Comparison of ENCODE assay signal across 18 cellular contexts in the genomic region with DNA sequence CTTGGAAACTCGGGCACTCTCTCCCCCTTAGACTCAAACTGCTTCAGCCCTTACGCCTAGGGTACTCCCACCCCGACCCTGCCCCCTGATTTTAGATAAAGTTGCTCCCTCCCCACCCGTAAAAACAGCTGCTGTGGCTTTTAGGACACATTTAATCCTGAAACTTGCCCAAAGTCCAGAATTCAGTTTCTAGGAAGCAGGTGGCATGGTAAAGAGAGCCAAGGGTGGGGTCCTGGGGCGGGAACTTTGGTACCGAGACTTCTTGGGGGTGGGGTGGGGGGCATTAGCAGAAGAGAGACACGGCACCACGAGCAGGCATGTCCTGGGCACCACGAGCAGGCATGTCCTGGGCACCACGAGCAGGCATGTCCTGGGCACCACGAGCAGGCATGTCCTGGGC.
"Had no signal": no experiment of that assay in that cellular context is flagged by ENCODE, and none has a peak within 500 bp of the region (broad histone marks: within the 10 kb centered on the region; RNA-seq: fewer than 3 reads in every experiment).

No MANE protein-coding gene starts in this region.

- H3K4me1 ChIP-seq: adrenal gland had no signal

- DNase-seq: activated CD4-positive, alpha-beta T cell treated with anti-CD3 and anti-CD28 coated beads for 48 hours; activated CD4-positive, alpha-beta T cell treated with anti-CD3 and anti-CD28 coated beads, Interleukin-2, amount 50 U/mL, for 4 hours; activated CD8-positive, alpha-beta memory T cell treated with anti-CD3 and anti-CD28 coated beads, Interleukin-2, amount 50 U/mL, for 48 hours; activated CD8-positive, alpha-beta T cell treated with anti-CD3 and anti-CD28 coated beads, Interleukin-2, amount 10 ng/mL, durations not matched to agents 7 days and 5 days; activated naive CD4-positive, alpha-beta T cell treated with anti-CD3 and anti-CD28 coated beads, Interleukin-2, amount 50 U/mL, for 16 hours; activated naive CD8-positive, alpha-beta T cell treated with anti-CD3 and anti-CD28 coated beads, Interleukin-2, amount 10 ng/mL, durations not matched to agents 7 days and 5 days; activated T-cell treated with anti-CD3 and anti-CD28 coated beads, Interleukin-2, amount 50 U/mL, for 1 hour; adrenal gland; anterior cingulate cortex; MM.1S; NCI-H1105 treated with DMSO at 0.1 percent for 48 hours; NCI-H1436 treated with DMSO at 0.1 percent for 48 hours; NCI-H187; NCI-H2081 treated with DMSO at 0.1 percent for 48 hours; NCI-H446; PC-3; SK-N-SH; T-helper 1 cell had no signal

- H3K4me3 Mint-ChIP-seq: activated CD8-positive, alpha-beta T cell treated with anti-CD3 and anti-CD28 coated beads, Interleukin-2, amount 10 ng/mL, durations not matched to agents 7 days and 5 days; activated naive CD8-positive, alpha-beta T cell treated with anti-CD3 and anti-CD28 coated beads, Interleukin-2, amount 10 ng/mL, durations not matched to agents 7 days and 5 days had no signal

- ATAC-seq: activated CD8-positive, alpha-beta T cell treated with anti-CD3 and anti-CD28 coated beads, Interleukin-2, amount 10 ng/mL, durations not matched to agents 7 days and 5 days; PC-3 had no signal

- H3K4me1 Mint-ChIP-seq: activated naive CD8-positive, alpha-beta T cell treated with anti-CD3 and anti-CD28 coated beads, Interleukin-2, amount 10 ng/mL, durations not matched to agents 7 days and 5 days had no signal

- H3K27ac ChIP-seq: adrenal gland had no signal

- H3K36me3 Mint-ChIP-seq: activated naive CD8-positive, alpha-beta T cell treated with anti-CD3 and anti-CD28 coated beads, Interleukin-2, amount 10 ng/mL, durations not matched to agents 7 days and 5 days had no signal

- H3K27me3 ChIP-seq: adrenal gland had no signal

- H3K9me3 Mint-ChIP-seq: activated naive CD8-positive, alpha-beta T cell treated with anti-CD3 and anti-CD28 coated beads, Interleukin-2, amount 10 ng/mL, durations not matched to agents 7 days and 5 days had no signal

- H3K9ac ChIP-seq: SK-N-SH had no signal

- H3K9me2 ChIP-seq: SK-N-SH had no signal

- H3K36me3 ChIP-seq: adrenal gland had no signal

- H3K4me3 ChIP-seq: adrenal gland had no signal

- H3K27ac Mint-ChIP-seq: activated CD8-positive, alpha-beta T cell treated with anti-CD3 and anti-CD28 coated beads, Interleukin-2, amount 10 ng/mL, durations not matched to agents 7 days and 5 days; activated naive CD8-positive, alpha-beta T cell treated with anti-CD3 and anti-CD28 coated beads, Interleukin-2, amount 10 ng/mL, durations not matched to agents 7 days and 5 days had no signal

- H3K4me2 ChIP-seq: SK-N-SH had no signal

- H3K9me3 ChIP-seq: adrenal gland, SK-N-SH had no signal
